ENCODE assay signal across 8 cellular contexts in genomic region chr12:44876554-44877275, GRCh38. TPM values are rescaled to one million over a fixed set of nuclear protein-coding genes. Genes with fewer than 3 reads are reported as not detected.
DNase-seq lines count a peak whose midpoint lies in the region; ATAC-seq and TF ChIP-seq lines count a peak whose summit lies in the region.

No MANE protein-coding gene starts in this region.

- H3K36me3 ChIP-seq in lower lobe of right lung: no peaks in the 10 kb centered on the region

- no peaks in the 10 kb centered on the region for H3K36me3 Mint-ChIP-seq in dendritic cell treated with granulocyte-macrophage colony-stimulating factor and Interleukin-4, amounts not matched to agents 40 ng/mL and 50 ng/mL, for 4 days (ENCODE audit: low read depth)

- POLR2A ChIA-PET in RWPE1 (lab: Yijun Ruan, JAX; ENCODE audit: low non-redundant PET): no interaction called here

- H3K27ac Mint-ChIP-seq in dendritic cell treated with granulocyte-macrophage colony-stimulating factor and Interleukin-4, amounts not matched to agents 40 ng/mL and 50 ng/mL, for 4 days: no peak overlapping the region

- CTCF ChIA-PET in RWPE1 (lab: Yijun Ruan, JAX): interaction anchor here (0.6 kb wide), 1 partner anchor 465 kb away, joined by 3 read pairs; no protein-coding TSS in a partner anchor

- peaks cover 14% of the 10 kb centered on the region for H3K4me1 Mint-ChIP-seq in dendritic cell treated with granulocyte-macrophage colony-stimulating factor and Interleukin-4, amounts not matched to agents 40 ng/mL and 50 ng/mL, for 4 days (ENCODE audit: low read depth)

- H3K9me3 Mint-ChIP-seq in dendritic cell treated with granulocyte-macrophage colony-stimulating factor and Interleukin-4, amounts not matched to agents 40 ng/mL and 50 ng/mL, for 4 days: peaks cover 17% of the 10 kb centered on the region

- TF ChIP-seq CTCF in LNCaP clone FGC (IDR thresholded peaks at IDR 0.05; ENCODE audit: control insufficient read depth, extremely low read depth, insufficient read depth): no peak
- no peak for TF ChIP-seq CTCF in lower lobe of right lung (IDR thresholded peaks at IDR 0.05)
- TF ChIP-seq CTCF in RWPE1 (conservative IDR thresholded peaks at IDR 0.05; ENCODE audit: low read depth): no peak

- H3K27ac ChIP-seq in lower lobe of right lung: no peak overlapping the region
- no peak overlapping the region for H3K27ac ChIP-seq in RWPE1

- peak overlapping the region; percentile 47 for H3K4me3 ChIP-seq in LNCaP clone FGC (ENCODE audit: low read depth, low read length)
- peak overlapping the region; percentile 56 for H3K4me3 ChIP-seq in lower lobe of right lung

- intact Hi-C loops in dendritic cell treated with granulocyte-macrophage colony-stimulating factor and Interleukin-4, amounts not matched to agents 40 ng/mL and 50 ng/mL, for 4 days (cut with micrococcal nuclease): no loop called here
- intact Hi-C loops in lower lobe of right lung (cut with DNase I): no loop called here

- peaks cover 19% of the 10 kb centered on the region for H3K4me1 ChIP-seq in lower lobe of right lung

- peak; percentile 66 to 78 for ATAC-seq in lower lobe of right lung

- H3K4me3 Mint-ChIP-seq in dendritic cell treated with granulocyte-macrophage colony-stimulating factor and Interleukin-4, amounts not matched to agents 40 ng/mL and 50 ng/mL, for 4 days: peak overlapping the region; percentile 28

- H3K9me3 ChIP-seq in lower lobe of right lung: peaks cover 3% of the 10 kb centered on the region

- DNase-seq in NCI-H2081 (lab: John Stamatoyannopoulos, UW) (peak; percentile 66 to 83), NCI-H2081 treated with DMSO at 0.1 percent for 48 hours (lab: John Stamatoyannopoulos, UW) (no peak), LNCaP clone FGC (ENCODE audit: low read depth) (no peak), lower lobe of right lung (no peak), RWPE1 (ENCODE audit: low spot score) (no peak)
- peak; percentile 24 for DNase-seq in activated CD4-positive, alpha-beta T cell treated with anti-CD3 and anti-CD28 coated beads for 1 hour
- DNase-seq in stimulated activated CD8-positive, alpha-beta memory T cell treated with anti-CD3 and anti-CD28 coated beads, Interleukin-15, amount 100 ng/mL, for 48 hours (ENCODE audit: low read depth in 2 of 2): peak; percentile 37 to 45

- peaks cover 51% of the 10 kb centered on the region for H3K27me3 ChIP-seq in lower lobe of right lung (ENCODE audit: low read depth)

- H3K27me3 Mint-ChIP-seq in dendritic cell treated with granulocyte-macrophage colony-stimulating factor and Interleukin-4, amounts not matched to agents 40 ng/mL and 50 ng/mL, for 4 days: peaks cover 43% of the 10 kb centered on the region

RNA-seq across cellular contexts. Expression of gene NELL2, which starts 0.6 kb away (rescaled TPM):
- total RNA-seq in lower lobe of right lung: 6.6 TPM

Comparison
In these comparisons a context has a peak if more than half of its experiments do, and no peak if none do; other contexts are left out.
1. DNase-seq: peak in NCI-H2081 (2 of 2), activated CD4-positive, alpha-beta T cell treated with anti-CD3 and anti-CD28 coated beads for 1 hour (single experiment) and stimulated activated CD8-positive, alpha-beta memory T cell treated with anti-CD3 and anti-CD28 coated beads, Interleukin-15, amount 100 ng/mL, for 48 hours (2 of 2); none in NCI-H2081 treated with DMSO at 0.1 percent for 48 hours (single experiment), LNCaP clone FGC (single experiment), lower lobe of right lung (single experiment) and RWPE1 (single experiment).